8 cellular contexts compared by ENCODE assay signal in the genomic region with DNA sequence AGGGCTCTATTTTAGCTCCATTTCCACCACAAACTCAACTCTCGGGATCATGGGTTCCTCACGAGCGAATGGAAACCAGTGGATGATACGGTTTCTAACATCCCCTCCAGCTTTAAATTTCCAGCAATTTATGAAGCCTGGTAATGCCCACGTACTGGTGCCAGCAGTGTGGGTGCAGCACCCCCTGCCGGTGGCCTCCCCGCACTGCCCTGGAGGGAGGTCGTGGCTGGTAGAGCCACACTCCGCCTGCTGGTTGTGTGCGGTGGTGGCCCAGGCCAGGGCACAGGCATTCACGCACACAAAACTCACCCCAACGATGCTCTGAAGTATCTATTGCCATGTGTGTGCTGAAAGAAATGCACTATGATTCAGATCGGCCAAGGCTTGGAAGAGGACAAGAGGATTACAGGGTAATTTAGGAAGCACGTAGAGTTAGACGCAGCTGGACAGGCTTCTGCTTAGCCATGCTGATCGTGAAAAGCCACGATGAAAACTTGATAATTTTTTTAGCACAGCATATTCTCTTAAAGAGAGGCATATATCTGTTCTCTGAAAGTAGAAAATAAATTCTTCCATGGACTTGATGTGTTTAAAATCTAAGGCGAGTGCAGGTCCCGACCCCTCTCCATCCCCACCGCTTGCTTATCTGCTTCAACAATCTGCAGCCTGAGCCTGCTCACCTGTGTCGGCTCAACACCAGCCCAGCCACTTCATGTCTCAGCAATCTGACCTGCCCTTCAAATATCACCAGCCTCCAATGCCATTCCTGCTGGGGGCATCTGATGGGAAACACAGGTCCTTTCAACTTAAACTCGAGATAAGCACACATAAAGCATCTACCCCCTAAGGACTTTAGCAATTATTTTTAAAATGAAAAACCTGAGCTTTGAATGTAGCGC. TPM values are rescaled to one million over a fixed set of nuclear protein-coding genes. Genes with fewer than 3 reads are reported as not detected.
DNase-seq lines count a peak whose midpoint lies in the region; ATAC-seq, FAIRE-seq and TF ChIP-seq lines count a peak whose summit lies in the region.

No MANE protein-coding gene starts in this region.

- DNase-seq in ELF-1 (ENCODE audit: low read depth, low spot score) (peak; percentile 91), KBM-7 (peak; percentile 70), left lobe of liver (ENCODE audit: low spot score) (peak; percentile 81), HTR-8/SVneo (ENCODE audit: insufficient read length, low spot score) (no peak)
- peak; percentile 16 for DNase-seq in central memory CD4-positive, alpha-beta T cell
- peak; percentile 22 to 76 (median 44) for DNase-seq in stimulated activated CD4-positive, alpha-beta T cell treated with anti-CD3 and anti-CD28 coated beads, TNF-alpha, amount 100 ng/mL, for 24 hours (ENCODE audit: low read depth in 3 of 3)

- no peak overlapping the region for H3K4me3 ChIP-seq in WI38 (ENCODE audit: low read depth, low read length)

- TF ChIP-seq CTCF in WI38 (IDR thresholded peaks at IDR 0.05; ENCODE audit: low read depth, low read length) = peak; percentile 81

- in situ Hi-C loops in KBM-7 (cut with MboI; ENCODE audit: low pct_unique_long_range_greater_than_20kb, low sequenced_read_pairs) = no loop called here

- FAIRE-seq in HTR-8/SVneo (lab: Jason Lieb, UNC) = no peak

- ATAC-seq in GM21717 (IDR thresholded peaks at IDR 0.05; ENCODE audit: unreplicated experiment) (peak; percentile 100), left lobe of liver (peak; percentile 100)

RNA-seq across cellular contexts. Expression of a gene that starts 59.1 kb away (rescaled TPM):
- total RNA-seq in left lobe of liver = 1.6 TPM
